ENCODE assay signal across 1 cellular context in the genomic region with DNA sequence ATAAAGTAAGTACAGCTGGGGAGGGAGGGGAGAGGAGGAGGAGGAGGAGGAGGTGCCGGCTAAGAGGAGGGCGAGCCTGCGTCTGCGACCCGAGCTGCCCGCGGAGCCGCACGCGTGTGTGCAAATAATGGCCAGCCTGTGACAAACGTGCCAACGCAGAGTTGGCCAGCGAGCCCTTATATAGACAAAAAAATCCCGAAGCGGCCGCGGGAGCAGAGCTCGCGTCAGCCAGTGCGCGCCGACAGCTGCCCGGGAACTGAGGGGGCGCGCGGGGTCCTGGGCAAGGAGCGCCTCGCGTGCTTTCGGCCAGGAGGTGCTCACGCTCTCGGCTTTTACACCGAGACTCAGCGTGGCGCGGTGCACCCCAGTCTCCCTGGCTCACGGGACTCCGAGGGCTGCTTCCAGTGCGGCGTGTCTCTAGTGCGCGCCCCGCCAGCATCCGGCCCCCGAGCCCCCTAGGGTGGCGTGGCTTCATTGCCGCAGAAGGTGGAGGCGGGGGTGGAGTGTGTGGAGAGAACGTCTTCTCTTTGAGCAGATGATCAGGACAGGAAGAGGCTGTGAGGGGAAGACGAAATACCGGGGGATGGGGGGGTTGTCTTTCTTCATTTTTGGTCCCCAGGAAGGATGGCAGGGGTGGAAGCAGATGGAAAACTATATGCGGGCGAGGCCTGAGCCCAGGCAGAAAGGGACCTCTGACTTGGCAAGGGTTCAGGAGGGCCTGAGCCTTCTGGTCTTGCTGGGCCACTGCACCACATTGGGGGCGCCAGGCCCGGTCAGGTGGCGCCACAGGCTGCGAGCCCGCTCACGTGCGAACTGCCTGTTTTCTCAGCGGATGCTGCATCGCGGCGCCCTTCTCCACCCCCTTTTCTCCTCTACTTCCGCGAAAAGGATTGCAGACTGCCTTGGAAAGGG.
TF ChIP-seq lines count a peak whose summit lies in the region.

No MANE protein-coding gene starts in this region.

TF ChIP-seq in WTC11, 78 proteins besides CTCF, POLR2A, EP300 and RAD21 (continued from another document and continues in another):
- TF ChIP-seq, protein P1, sequence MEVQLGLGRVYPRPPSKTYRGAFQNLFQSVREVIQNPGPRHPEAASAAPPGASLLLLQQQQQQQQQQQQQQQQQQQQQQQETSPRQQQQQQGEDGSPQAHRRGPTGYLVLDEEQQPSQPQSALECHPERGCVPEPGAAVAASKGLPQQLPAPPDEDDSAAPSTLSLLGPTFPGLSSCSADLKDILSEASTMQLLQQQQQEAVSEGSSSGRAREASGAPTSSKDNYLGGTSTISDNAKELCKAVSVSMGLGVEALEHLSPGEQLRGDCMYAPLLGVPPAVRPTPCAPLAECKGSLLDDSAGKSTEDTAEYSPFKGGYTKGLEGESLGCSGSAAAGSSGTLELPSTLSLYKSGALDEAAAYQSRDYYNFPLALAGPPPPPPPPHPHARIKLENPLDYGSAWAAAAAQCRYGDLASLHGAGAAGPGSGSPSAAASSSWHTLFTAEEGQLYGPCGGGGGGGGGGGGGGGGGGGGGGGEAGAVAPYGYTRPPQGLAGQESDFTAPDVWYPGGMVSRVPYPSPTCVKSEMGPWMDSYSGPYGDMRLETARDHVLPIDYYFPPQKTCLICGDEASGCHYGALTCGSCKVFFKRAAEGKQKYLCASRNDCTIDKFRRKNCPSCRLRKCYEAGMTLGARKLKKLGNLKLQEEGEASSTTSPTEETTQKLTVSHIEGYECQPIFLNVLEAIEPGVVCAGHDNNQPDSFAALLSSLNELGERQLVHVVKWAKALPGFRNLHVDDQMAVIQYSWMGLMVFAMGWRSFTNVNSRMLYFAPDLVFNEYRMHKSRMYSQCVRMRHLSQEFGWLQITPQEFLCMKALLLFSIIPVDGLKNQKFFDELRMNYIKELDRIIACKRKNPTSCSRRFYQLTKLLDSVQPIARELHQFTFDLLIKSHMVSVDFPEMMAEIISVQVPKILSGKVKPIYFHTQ (CRISPR knock-in tag; IDR thresholded peaks at IDR 0.05) = no peak
- TF ChIP-seq ESRRA (CRISPR knock-in tag; IDR thresholded peaks at IDR 0.05; ENCODE audit: borderline replicate concordance) (no peak), NFE2L1 (CRISPR knock-in tag; IDR thresholded peaks at IDR 0.05) (peak; percentile 65; the same call in 1 of the 2 replicates), ZNF232 (CRISPR knock-in tag; IDR thresholded peaks at IDR 0.05) (peak; percentile 64; the same call in 1 of the 2 replicates), RORB (CRISPR knock-in tag; IDR thresholded peaks at IDR 0.05) (no peak), ZNF396 (CRISPR knock-in tag; IDR thresholded peaks at IDR 0.05; ENCODE audit: borderline replicate concordance) (no peak), MYBL2 (CRISPR knock-in tag; IDR thresholded peaks at IDR 0.05) (no peak), MXD4 (CRISPR knock-in tag; IDR thresholded peaks at IDR 0.05; ENCODE audit: borderline replicate concordance) (no peak), RELA (CRISPR knock-in tag; IDR thresholded peaks at IDR 0.05; ENCODE audit: borderline replicate concordance) (0 out of 2 replicates have a peak, but pooled peaks have one; percentile 20), FOXP1 (CRISPR knock-in tag; IDR thresholded peaks at IDR 0.05; ENCODE audit: borderline replicate concordance) (peak; percentile 85; the same call in 1 of the 2 replicates), ZNF671 (CRISPR knock-in tag; IDR thresholded peaks at IDR 0.05) (no peak), PRRX2 (CRISPR knock-in tag; IDR thresholded peaks at IDR 0.05) (no peak), CBFB (CRISPR knock-in tag; IDR thresholded peaks at IDR 0.05; ENCODE audit: low read depth) (no peak), ATF1 (CRISPR knock-in tag; IDR thresholded peaks at IDR 0.05) (no peak), GABPB1 (CRISPR knock-in tag; IDR thresholded peaks at IDR 0.05) (no peak), JUN (CRISPR knock-in tag; IDR thresholded peaks at IDR 0.05) (peak; percentile 41; the same call in 1 of the 2 replicates), EMX1 (CRISPR knock-in tag; IDR thresholded peaks at IDR 0.05) (0 out of 2 replicates have a peak, but pooled peaks have one; percentile 41), SMAD3 (CRISPR knock-in tag; IDR thresholded peaks at IDR 0.05; ENCODE audit: borderline replicate concordance) (peak; percentile 69; the same call in 1 of the 2 replicates)
- TF ChIP-seq, protein P2, sequence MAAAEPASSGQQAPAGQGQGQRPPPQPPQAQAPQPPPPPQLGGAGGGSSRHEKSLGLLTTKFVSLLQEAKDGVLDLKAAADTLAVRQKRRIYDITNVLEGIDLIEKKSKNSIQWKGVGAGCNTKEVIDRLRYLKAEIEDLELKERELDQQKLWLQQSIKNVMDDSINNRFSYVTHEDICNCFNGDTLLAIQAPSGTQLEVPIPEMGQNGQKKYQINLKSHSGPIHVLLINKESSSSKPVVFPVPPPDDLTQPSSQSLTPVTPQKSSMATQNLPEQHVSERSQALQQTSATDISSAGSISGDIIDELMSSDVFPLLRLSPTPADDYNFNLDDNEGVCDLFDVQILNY (CRISPR knock-in tag; IDR thresholded peaks at IDR 0.05) = 0 out of 2 replicates have a peak, but pooled peaks have one; percentile 16
- TF ChIP-seq, protein P3, sequence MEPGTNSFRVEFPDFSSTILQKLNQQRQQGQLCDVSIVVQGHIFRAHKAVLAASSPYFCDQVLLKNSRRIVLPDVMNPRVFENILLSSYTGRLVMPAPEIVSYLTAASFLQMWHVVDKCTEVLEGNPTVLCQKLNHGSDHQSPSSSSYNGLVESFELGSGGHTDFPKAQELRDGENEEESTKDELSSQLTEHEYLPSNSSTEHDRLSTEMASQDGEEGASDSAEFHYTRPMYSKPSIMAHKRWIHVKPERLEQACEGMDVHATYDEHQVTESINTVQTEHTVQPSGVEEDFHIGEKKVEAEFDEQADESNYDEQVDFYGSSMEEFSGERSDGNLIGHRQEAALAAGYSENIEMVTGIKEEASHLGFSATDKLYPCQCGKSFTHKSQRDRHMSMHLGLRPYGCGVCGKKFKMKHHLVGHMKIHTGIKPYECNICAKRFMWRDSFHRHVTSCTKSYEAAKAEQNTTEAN (CRISPR knock-in tag; IDR thresholded peaks at IDR 0.05) = peak; percentile 36; the same call in 1 of the 2 replicates
- TF ChIP-seq, protein P4, sequence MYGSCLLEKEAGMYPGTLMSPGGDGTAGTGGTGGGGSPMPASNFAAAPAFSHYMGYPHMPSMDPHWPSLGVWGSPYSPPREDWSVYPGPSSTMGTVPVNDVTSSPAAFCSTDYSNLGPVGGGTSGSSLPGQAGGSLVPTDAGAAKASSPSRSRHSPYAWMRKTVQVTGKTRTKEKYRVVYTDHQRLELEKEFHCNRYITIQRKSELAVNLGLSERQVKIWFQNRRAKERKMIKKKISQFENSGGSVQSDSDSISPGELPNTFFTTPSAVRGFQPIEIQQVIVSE (CRISPR knock-in tag; IDR thresholded peaks at IDR 0.05; ENCODE audit: borderline replicate concordance) = no peak
- TF ChIP-seq, protein P5, sequence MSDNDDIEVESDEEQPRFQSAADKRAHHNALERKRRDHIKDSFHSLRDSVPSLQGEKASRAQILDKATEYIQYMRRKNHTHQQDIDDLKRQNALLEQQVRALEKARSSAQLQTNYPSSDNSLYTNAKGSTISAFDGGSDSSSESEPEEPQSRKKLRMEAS (CRISPR knock-in tag; IDR thresholded peaks at IDR 0.05) = peak; percentile 84
- TF ChIP-seq, protein P6, sequence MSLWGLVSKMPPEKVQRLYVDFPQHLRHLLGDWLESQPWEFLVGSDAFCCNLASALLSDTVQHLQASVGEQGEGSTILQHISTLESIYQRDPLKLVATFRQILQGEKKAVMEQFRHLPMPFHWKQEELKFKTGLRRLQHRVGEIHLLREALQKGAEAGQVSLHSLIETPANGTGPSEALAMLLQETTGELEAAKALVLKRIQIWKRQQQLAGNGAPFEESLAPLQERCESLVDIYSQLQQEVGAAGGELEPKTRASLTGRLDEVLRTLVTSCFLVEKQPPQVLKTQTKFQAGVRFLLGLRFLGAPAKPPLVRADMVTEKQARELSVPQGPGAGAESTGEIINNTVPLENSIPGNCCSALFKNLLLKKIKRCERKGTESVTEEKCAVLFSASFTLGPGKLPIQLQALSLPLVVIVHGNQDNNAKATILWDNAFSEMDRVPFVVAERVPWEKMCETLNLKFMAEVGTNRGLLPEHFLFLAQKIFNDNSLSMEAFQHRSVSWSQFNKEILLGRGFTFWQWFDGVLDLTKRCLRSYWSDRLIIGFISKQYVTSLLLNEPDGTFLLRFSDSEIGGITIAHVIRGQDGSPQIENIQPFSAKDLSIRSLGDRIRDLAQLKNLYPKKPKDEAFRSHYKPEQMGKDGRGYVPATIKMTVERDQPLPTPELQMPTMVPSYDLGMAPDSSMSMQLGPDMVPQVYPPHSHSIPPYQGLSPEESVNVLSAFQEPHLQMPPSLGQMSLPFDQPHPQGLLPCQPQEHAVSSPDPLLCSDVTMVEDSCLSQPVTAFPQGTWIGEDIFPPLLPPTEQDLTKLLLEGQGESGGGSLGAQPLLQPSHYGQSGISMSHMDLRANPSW (CRISPR knock-in tag; conservative IDR thresholded peaks at IDR 0.05; ENCODE audit: low read depth) = no peak
- TF ChIP-seq, protein P7, sequence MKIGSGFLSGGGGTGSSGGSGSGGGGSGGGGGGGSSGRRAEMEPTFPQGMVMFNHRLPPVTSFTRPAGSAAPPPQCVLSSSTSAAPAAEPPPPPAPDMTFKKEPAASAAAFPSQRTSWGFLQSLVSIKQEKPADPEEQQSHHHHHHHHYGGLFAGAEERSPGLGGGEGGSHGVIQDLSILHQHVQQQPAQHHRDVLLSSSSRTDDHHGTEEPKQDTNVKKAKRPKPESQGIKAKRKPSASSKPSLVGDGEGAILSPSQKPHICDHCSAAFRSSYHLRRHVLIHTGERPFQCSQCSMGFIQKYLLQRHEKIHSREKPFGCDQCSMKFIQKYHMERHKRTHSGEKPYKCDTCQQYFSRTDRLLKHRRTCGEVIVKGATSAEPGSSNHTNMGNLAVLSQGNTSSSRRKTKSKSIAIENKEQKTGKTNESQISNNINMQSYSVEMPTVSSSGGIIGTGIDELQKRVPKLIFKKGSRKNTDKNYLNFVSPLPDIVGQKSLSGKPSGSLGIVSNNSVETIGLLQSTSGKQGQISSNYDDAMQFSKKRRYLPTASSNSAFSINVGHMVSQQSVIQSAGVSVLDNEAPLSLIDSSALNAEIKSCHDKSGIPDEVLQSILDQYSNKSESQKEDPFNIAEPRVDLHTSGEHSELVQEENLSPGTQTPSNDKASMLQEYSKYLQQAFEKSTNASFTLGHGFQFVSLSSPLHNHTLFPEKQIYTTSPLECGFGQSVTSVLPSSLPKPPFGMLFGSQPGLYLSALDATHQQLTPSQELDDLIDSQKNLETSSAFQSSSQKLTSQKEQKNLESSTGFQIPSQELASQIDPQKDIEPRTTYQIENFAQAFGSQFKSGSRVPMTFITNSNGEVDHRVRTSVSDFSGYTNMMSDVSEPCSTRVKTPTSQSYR (CRISPR knock-in tag; IDR thresholded peaks at IDR 0.05) = peak; percentile 61; the same call in 1 of the 2 replicates
- TF ChIP-seq, protein P8, sequence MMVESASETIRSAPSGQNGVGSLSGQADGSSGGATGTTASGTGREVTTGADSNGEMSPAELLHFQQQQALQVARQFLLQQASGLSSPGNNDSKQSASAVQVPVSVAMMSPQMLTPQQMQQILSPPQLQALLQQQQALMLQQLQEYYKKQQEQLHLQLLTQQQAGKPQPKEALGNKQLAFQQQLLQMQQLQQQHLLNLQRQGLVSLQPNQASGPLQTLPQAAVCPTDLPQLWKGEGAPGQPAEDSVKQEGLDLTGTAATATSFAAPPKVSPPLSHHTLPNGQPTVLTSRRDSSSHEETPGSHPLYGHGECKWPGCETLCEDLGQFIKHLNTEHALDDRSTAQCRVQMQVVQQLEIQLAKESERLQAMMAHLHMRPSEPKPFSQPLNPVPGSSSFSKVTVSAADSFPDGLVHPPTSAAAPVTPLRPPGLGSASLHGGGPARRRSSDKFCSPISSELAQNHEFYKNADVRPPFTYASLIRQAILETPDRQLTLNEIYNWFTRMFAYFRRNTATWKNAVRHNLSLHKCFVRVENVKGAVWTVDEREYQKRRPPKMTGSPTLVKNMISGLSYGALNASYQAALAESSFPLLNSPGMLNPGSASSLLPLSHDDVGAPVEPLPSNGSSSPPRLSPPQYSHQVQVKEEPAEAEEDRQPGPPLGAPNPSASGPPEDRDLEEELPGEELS (CRISPR knock-in tag; IDR thresholded peaks at IDR 0.05) = peak; percentile 93
- TF ChIP-seq, protein P9, sequence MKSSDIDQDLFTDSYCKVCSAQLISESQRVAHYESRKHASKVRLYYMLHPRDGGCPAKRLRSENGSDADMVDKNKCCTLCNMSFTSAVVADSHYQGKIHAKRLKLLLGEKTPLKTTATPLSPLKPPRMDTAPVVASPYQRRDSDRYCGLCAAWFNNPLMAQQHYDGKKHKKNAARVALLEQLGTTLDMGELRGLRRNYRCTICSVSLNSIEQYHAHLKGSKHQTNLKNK (CRISPR knock-in tag; IDR thresholded peaks at IDR 0.05) = no peak
- TF ChIP-seq, protein P10, sequence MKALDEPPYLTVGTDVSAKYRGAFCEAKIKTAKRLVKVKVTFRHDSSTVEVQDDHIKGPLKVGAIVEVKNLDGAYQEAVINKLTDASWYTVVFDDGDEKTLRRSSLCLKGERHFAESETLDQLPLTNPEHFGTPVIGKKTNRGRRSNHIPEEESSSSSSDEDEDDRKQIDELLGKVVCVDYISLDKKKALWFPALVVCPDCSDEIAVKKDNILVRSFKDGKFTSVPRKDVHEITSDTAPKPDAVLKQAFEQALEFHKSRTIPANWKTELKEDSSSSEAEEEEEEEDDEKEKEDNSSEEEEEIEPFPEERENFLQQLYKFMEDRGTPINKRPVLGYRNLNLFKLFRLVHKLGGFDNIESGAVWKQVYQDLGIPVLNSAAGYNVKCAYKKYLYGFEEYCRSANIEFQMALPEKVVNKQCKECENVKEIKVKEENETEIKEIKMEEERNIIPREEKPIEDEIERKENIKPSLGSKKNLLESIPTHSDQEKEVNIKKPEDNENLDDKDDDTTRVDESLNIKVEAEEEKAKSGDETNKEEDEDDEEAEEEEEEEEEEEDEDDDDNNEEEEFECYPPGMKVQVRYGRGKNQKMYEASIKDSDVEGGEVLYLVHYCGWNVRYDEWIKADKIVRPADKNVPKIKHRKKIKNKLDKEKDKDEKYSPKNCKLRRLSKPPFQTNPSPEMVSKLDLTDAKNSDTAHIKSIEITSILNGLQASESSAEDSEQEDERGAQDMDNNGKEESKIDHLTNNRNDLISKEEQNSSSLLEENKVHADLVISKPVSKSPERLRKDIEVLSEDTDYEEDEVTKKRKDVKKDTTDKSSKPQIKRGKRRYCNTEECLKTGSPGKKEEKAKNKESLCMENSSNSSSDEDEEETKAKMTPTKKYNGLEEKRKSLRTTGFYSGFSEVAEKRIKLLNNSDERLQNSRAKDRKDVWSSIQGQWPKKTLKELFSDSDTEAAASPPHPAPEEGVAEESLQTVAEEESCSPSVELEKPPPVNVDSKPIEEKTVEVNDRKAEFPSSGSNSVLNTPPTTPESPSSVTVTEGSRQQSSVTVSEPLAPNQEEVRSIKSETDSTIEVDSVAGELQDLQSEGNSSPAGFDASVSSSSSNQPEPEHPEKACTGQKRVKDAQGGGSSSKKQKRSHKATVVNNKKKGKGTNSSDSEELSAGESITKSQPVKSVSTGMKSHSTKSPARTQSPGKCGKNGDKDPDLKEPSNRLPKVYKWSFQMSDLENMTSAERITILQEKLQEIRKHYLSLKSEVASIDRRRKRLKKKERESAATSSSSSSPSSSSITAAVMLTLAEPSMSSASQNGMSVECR (CRISPR knock-in tag; IDR thresholded peaks at IDR 0.05; ENCODE audit: borderline replicate concordance) = peak; percentile 90
- TF ChIP-seq, protein P11, sequence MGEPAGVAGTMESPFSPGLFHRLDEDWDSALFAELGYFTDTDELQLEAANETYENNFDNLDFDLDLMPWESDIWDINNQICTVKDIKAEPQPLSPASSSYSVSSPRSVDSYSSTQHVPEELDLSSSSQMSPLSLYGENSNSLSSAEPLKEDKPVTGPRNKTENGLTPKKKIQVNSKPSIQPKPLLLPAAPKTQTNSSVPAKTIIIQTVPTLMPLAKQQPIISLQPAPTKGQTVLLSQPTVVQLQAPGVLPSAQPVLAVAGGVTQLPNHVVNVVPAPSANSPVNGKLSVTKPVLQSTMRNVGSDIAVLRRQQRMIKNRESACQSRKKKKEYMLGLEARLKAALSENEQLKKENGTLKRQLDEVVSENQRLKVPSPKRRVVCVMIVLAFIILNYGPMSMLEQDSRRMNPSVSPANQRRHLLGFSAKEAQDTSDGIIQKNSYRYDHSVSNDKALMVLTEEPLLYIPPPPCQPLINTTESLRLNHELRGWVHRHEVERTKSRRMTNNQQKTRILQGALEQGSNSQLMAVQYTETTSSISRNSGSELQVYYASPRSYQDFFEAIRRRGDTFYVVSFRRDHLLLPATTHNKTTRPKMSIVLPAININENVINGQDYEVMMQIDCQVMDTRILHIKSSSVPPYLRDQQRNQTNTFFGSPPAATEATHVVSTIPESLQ (CRISPR knock-in tag; IDR thresholded peaks at IDR 0.05) = no peak
